In the genomic region with DNA sequence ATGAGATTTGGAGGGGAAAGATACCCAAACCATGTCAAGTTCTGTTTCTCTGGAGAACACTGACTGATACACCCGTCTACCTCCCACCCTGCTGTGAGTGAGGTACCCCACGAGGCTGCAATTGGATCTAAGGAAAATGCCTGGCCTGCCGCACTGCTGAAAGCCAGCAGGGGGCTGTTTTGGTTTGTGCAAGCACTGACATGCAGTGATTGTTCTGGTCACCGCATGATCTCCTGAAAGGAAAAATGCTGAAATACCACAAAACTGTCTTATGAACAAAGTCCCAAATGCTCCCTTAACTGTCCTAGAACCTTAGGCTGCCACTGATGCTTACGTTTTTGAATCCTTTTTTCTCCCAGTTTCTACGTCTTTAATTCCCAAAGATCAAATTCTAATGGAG, we compare ENCODE assay signal across 8 cellular contexts.
DNase-seq lines count a peak whose midpoint lies in the region; TF ChIP-seq lines count a peak whose summit lies in the region.
"Had no signal": no experiment of that assay in that cellular context is flagged by ENCODE, and none has a peak within 500 bp of the region (broad histone marks: within the 10 kb centered on the region; RNA-seq: fewer than 3 reads in every experiment).

No MANE protein-coding gene starts in this region.

- peak; percentile 8 for TF ChIP-seq CTCF in GM13977 (IDR thresholded peaks at IDR 0.05; ENCODE audit: extremely low read depth, insufficient read depth, missing control alignments)
- peak; percentile 91 for TF ChIP-seq CTCF in fibroblast of villous mesenchyme (IDR thresholded peaks at IDR 0.05; ENCODE audit: insufficient read depth, low read depth, low read length)

- no peaks in the 10 kb centered on the region for H3K9me3 ChIP-seq in SJSA1 (replicated peaks)

- H3K27me3 ChIP-seq in SJSA1 (replicated peaks) = no peaks in the 10 kb centered on the region

- in situ Hi-C loops in GM13977 (cut with MboI; ENCODE audit: low pct_unique_long_range_greater_than_20kb, low sequenced_read_pairs, unreplicated experiment) = no loop called here

- H3K4me1 ChIP-seq in SJSA1 (replicated peaks) = no peaks in the 10 kb centered on the region

- no peaks in the 10 kb centered on the region for H3K36me3 ChIP-seq in SJSA1

- no peak overlapping the region for H3K4me3 ChIP-seq in SJSA1
- H3K4me3 ChIP-seq in fibroblast of villous mesenchyme (ENCODE audit: low read depth, low read length) = no peak overlapping the region

- H3K27ac ChIP-seq in SJSA1 = no peak overlapping the region

- intact Hi-C loops in head of caudate nucleus (cut with DNase I) = loop anchor here (1.0 kb wide), 1 partner anchor 28 kb away; no protein-coding TSS in a partner anchor

- DNase-seq in GM13977 (ENCODE audit: low spot score) (no peak), SJSA1 (ENCODE audit: low read depth in 1 of 2, low spot score in 2 of 2) (peak; percentile 37 to 52), fibroblast of villous mesenchyme (ENCODE audit: low read depth) (peak; percentile 70), retina (peak; percentile 50), T-helper 9 cell (no peak), head of caudate nucleus (no peak)
- DNase-seq in stimulated activated CD8-positive, alpha-beta memory T cell treated with anti-CD3 and anti-CD28 coated beads, Interleukin-4, amount 100 ng/mL, for 48 hours = no peak
- DNase-seq: immature natural killer cell had no signal

Comparison
In these comparisons a context has a peak if more than half of its experiments do, and no peak if none do; other contexts are left out.
1. DNase-seq: peak in SJSA1 (2 of 2), fibroblast of villous mesenchyme (single experiment) and retina (single experiment); none in GM13977 (single experiment), stimulated activated CD8-positive, alpha-beta memory T cell treated with anti-CD3 and anti-CD28 coated beads, Interleukin-4, amount 100 ng/mL, for 48 hours (single experiment), T-helper 9 cell (single experiment) and head of caudate nucleus (0 of 42).